Comparison of ENCODE assay signal across 1 cellular context in genomic region chr2:126714191-126714965, GRCh38.
TF ChIP-seq lines count a peak whose summit lies in the region.

No MANE protein-coding gene starts in this region.

TF ChIP-seq in K562, 482 proteins besides CTCF, POLR2A, EP300 and RAD21:
- no peak for TF ChIP-seq TSHZ1 (CRISPR knock-in tag; IDR thresholded peaks at IDR 0.05)
- TF ChIP-seq PHF20 (IDR thresholded peaks at IDR 0.05; ENCODE audit: partially characterized antibody), result no peak
- no peak for TF ChIP-seq RAD51 (IDR thresholded peaks at IDR 0.05; ENCODE audit: borderline replicate concordance, low read depth)
- TF ChIP-seq NFYB (IDR thresholded peaks at IDR 0.05; ENCODE audit: extremely low read depth, insufficient read length), result no peak
